Comparison of ENCODE assay signal across 8 cellular contexts in genomic region chr6:151379933-151380847, GRCh38. TPM values are rescaled to one million over a fixed set of nuclear protein-coding genes. Genes with fewer than 3 reads are reported as not detected.
DNase-seq lines count a peak whose midpoint lies in the region; ATAC-seq lines count a peak whose summit lies in the region.

No MANE protein-coding gene starts in this region.

- H3K4me2 ChIP-seq in BLaER1 treated with 17β-estradiol and CSF1 and Interleukin-3, amounts not matched to agents 10 nM and 100 nM: peak overlapping the region; percentile 69 to 98 (median 87)

- H3K27me3 ChIP-seq in BLaER1 treated with 17β-estradiol and CSF1 and Interleukin-3, amounts not matched to agents 10 nM and 100 nM: peaks cover 0 to 16% (median 10%) of the 10 kb centered on the region in 11 experiments; a peak in 11 of 22 replicates
- no peaks in the 10 kb centered on the region for H3K27me3 ChIP-seq in muscle layer of duodenum (ENCODE audit: low read depth, low read length)

- H4K20me1 ChIP-seq in BLaER1 treated with 17β-estradiol and CSF1 and Interleukin-3, amounts not matched to agents 10 nM and 100 nM: peaks cover 31 to 100% (median 96%) of the 10 kb centered on the region in 11 experiments; a peak in 21 of 22 replicates

- peaks cover 0 to 8% of the 10 kb centered on the region in 2 donors for H3K36me3 Mint-ChIP-seq in activated naive CD4-positive, alpha-beta T cell treated with anti-CD3 and anti-CD28 coated beads, Interleukin-2, amount 50 U/mL, for 72 hours

- peaks cover 31 to 41% (median 38%) of the 10 kb centered on the region in 10 experiments for H3K4me1 ChIP-seq in BLaER1 treated with 17β-estradiol and CSF1 and Interleukin-3, amounts not matched to agents 10 nM and 100 nM
- H3K4me1 ChIP-seq in muscle layer of duodenum (ENCODE audit: control insufficient read depth in 1 of 2, insufficient read depth in 2 of 2, low read length in 2 of 2): peaks cover 7% of the 10 kb centered on the region in 2 donors

- no peak for DNase-seq in activated naive CD4-positive, alpha-beta T cell treated with anti-CD3 and anti-CD28 coated beads, Interleukin-2, amount 50 U/mL, for 72 hours (ENCODE audit: low spot score in 2 of 2)
- no peak for DNase-seq in kidney tubule cell (ENCODE audit: low spot score)
- DNase-seq in cerebellar nuclear complex (lab: John Stamatoyannopoulos, UW): no peak
- no peak for DNase-seq in inferior parietal cortex (ENCODE audit: extremely low spot score)

- H3K9ac ChIP-seq in BLaER1 treated with 17β-estradiol and CSF1 and Interleukin-3, amounts not matched to agents 10 nM and 100 nM: peak overlapping the region; percentile 6 to 71 (median 51); a peak in 16 of 22 replicates

- H3K36me3 ChIP-seq in BLaER1 treated with 17β-estradiol and CSF1 and Interleukin-3, amounts not matched to agents 10 nM and 100 nM: peaks cover 0 to 23% (median 18%) of the 10 kb centered on the region in 11 experiments; a peak in 15 of 22 replicates
- no peaks in the 10 kb centered on the region for H3K36me3 ChIP-seq in muscle layer of duodenum (ENCODE audit: control insufficient read depth in 1 of 2, insufficient read depth in 2 of 2, low read length in 2 of 2)

- peak overlapping the region; percentile 90 to 96 for H3K27ac Mint-ChIP-seq in activated naive CD4-positive, alpha-beta T cell treated with anti-CD3 and anti-CD28 coated beads, Interleukin-2, amount 50 U/mL, for 72 hours

- peak; percentile 74 for ATAC-seq in GM19395 (IDR thresholded peaks at IDR 0.05; ENCODE audit: unreplicated experiment)
- peak; percentile 79 for ATAC-seq in HG03432 (IDR thresholded peaks at IDR 0.05; ENCODE audit: unreplicated experiment)
- peak; percentile 66 to 76 for ATAC-seq in activated naive CD4-positive, alpha-beta T cell treated with anti-CD3 and anti-CD28 coated beads, Interleukin-2, amount 50 U/mL, for 72 hours

- no peaks in the 10 kb centered on the region for H3K9me3 Mint-ChIP-seq in activated naive CD4-positive, alpha-beta T cell treated with anti-CD3 and anti-CD28 coated beads, Interleukin-2, amount 50 U/mL, for 72 hours

- peak overlapping the region in 9 of 11 experiments; percentile 13 to 79 (median 58); a peak in 16 of 22 replicates for H3K27ac ChIP-seq in BLaER1 treated with 17β-estradiol and CSF1 and Interleukin-3, amounts not matched to agents 10 nM and 100 nM
- H3K27ac ChIP-seq in muscle layer of duodenum (ENCODE audit: low read length): peak overlapping the region; percentile 32

- H3K9me3 ChIP-seq in BLaER1 treated with 17β-estradiol and CSF1 and Interleukin-3, amounts not matched to agents 10 nM and 100 nM (replicated peaks in 1 of 11): no peaks in the 10 kb centered on the region
- H3K9me3 ChIP-seq in muscle layer of duodenum (ENCODE audit: control insufficient read depth in 1 of 2, low read length in 2 of 2): no peaks in the 10 kb centered on the region

- H3K4me3 ChIP-seq in BLaER1 treated with 17β-estradiol and CSF1 and Interleukin-3, amounts not matched to agents 10 nM and 100 nM: peak overlapping the region in 5 of 10 experiments; percentile 37 to 56 (median 45); a peak in 11 of 20 replicates
- H3K4me3 ChIP-seq in muscle layer of duodenum (ENCODE audit: low read depth in 1 of 2, low read length in 2 of 2): peak overlapping the region in 1 of 2 donors; percentile 3

RNA-seq across cellular contexts. Expression of gene ZBTB2, which starts 11.2 kb away (rescaled TPM):
- 10 to 100 TPM; 14.8 to 21.4 TPM for total RNA-seq in activated naive CD4-positive, alpha-beta T cell treated with anti-CD3 and anti-CD28 coated beads, Interleukin-2, amount 50 U/mL, for 72 hours
